8 cellular contexts compared by ENCODE assay signal in the genomic region with DNA sequence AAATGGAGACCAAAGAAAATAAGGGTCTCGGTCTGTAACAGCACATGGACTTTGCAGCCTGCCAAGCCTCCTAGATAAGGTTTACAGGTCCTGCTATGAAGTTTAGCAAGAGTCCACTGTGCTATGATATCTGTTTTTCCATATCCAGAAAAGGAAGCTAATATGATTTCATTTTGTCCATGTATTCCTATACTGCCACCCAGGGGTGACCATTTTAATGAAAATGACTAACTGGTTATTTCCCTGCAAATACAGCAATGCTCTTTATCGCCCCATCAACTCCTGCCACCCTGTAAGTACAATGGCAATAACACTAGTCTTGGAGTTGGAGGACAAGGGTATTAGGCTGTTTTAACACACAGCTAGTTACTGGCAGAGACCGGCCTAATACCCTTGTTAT.
DNase-seq lines count a peak whose midpoint lies in the region; ATAC-seq and TF ChIP-seq lines count a peak whose summit lies in the region.

No MANE protein-coding gene starts in this region.

- H3K4me2 ChIP-seq in smooth muscle cell, result no peak overlapping the region

- no peaks in the 10 kb centered on the region for H4K20me1 ChIP-seq in smooth muscle cell (ENCODE audit: low read depth)

- no peaks in the 10 kb centered on the region for H3K27me3 ChIP-seq in smooth muscle cell (ENCODE audit: low read depth)

- H3K4me3 Mint-ChIP-seq in activated CD8-positive, alpha-beta memory T cell treated with anti-CD3 and anti-CD28 coated beads, Interleukin-2, amount 10 ng/mL, durations not matched to agents 7 days and 5 days, result no peak overlapping the region

- H3K4me3 ChIP-seq in cardiac fibroblast (replicated peaks in 1 of 2; ENCODE audit: low read depth in 2 of 2, low read length in 2 of 2), result no peak overlapping the region
- no peak overlapping the region for H3K4me3 ChIP-seq in smooth muscle cell

- 92% methylated on average over 3 of the region's 3 CpGs for WGBS in smooth muscle cell (ENCODE audit: low lambda C conversion rate)

- H2AFZ ChIP-seq in smooth muscle cell (ENCODE audit: low read depth), result no peak overlapping the region

- H3K9me3 ChIP-seq in smooth muscle cell (replicated peaks; ENCODE audit: low read depth), result no peaks in the 10 kb centered on the region

- DNase-seq in SHP77 treated with DMSO at 0.1 percent for 48 hours (lab: John Stamatoyannopoulos, UW) (peak; percentile 2), SHP77 (lab: John Stamatoyannopoulos, UW) (no peak), NCI-H2196 treated with DMSO at 0.1 percent for 48 hours (lab: John Stamatoyannopoulos, UW; ENCODE audit: unreplicated experiment) (peak; percentile 12), cardiac fibroblast (ENCODE audit: low read depth in 2 of 2) (peak; percentile 12 to 47), smooth muscle cell (lab: John Stamatoyannopoulos, UW; ENCODE audit: unreplicated experiment) (no peak)
- no peak for DNase-seq in activated naive CD4-positive, alpha-beta T cell (lab: John Stamatoyannopoulos, UW)
- DNase-seq in activated CD8-positive, alpha-beta memory T cell treated with anti-CD3 and anti-CD28 coated beads, Interleukin-2, amount 10 ng/mL, durations not matched to agents 7 days and 5 days, result no peak
- no peak for DNase-seq in activated CD8-positive, alpha-beta memory T cell treated with anti-CD3 and anti-CD28 coated beads, Interleukin-2, amount 50 U/mL, for 48 hours

- H3K4me1 Mint-ChIP-seq in activated CD8-positive, alpha-beta memory T cell treated with anti-CD3 and anti-CD28 coated beads, Interleukin-2, amount 10 ng/mL, durations not matched to agents 7 days and 5 days, result no peaks in the 10 kb centered on the region

- H3F3A ChIP-seq in smooth muscle cell (ENCODE audit: low read depth), result no peaks in the 10 kb centered on the region

- H3K9ac ChIP-seq in smooth muscle cell (ENCODE audit: low read depth), result no peak overlapping the region

- H3K27ac ChIP-seq in smooth muscle cell (ENCODE audit: low read depth), result no peak overlapping the region

- TF ChIP-seq CTCF in cardiac fibroblast (IDR thresholded peaks at IDR 0.05; ENCODE audit: low read depth, low read length), result peak; percentile 32
- peak; percentile 23 for TF ChIP-seq CTCF in smooth muscle cell (IDR thresholded peaks at IDR 0.05; ENCODE audit: borderline replicate concordance, insufficient read depth, poor library complexity, severe bottlenecking)

- H3K36me3 Mint-ChIP-seq in activated CD8-positive, alpha-beta memory T cell treated with anti-CD3 and anti-CD28 coated beads, Interleukin-2, amount 10 ng/mL, durations not matched to agents 7 days and 5 days, result no peaks in the 10 kb centered on the region

- no peak overlapping the region for H3K27ac Mint-ChIP-seq in activated CD8-positive, alpha-beta memory T cell treated with anti-CD3 and anti-CD28 coated beads, Interleukin-2, amount 10 ng/mL, durations not matched to agents 7 days and 5 days

- CTCF ChIA-PET in activated CD8-positive, alpha-beta memory T cell treated with anti-CD3 and anti-CD28 coated beads, Interleukin-2, amount 10 ng/mL, durations not matched to agents 7 days and 5 days (lab: Charles Lee), result interaction anchor here (1.0 to 3.0 kb wide), 5 partner anchors 12 to 64 kb away, joined by 3 to 11 read pairs (median 4); no protein-coding TSS in a partner anchor

- peaks cover 21% of the 10 kb centered on the region for H3K27me3 Mint-ChIP-seq in activated CD8-positive, alpha-beta memory T cell treated with anti-CD3 and anti-CD28 coated beads, Interleukin-2, amount 10 ng/mL, durations not matched to agents 7 days and 5 days

- no peaks in the 10 kb centered on the region for H3K4me1 ChIP-seq in smooth muscle cell (ENCODE audit: low read depth)

- H3K36me3 ChIP-seq in smooth muscle cell (ENCODE audit: low read depth), result no peaks in the 10 kb centered on the region

- no peaks in the 10 kb centered on the region for H3K9me3 Mint-ChIP-seq in activated CD8-positive, alpha-beta memory T cell treated with anti-CD3 and anti-CD28 coated beads, Interleukin-2, amount 10 ng/mL, durations not matched to agents 7 days and 5 days (ENCODE audit: low read depth)

- no peaks in the 10 kb centered on the region for H3K79me2 ChIP-seq in smooth muscle cell (ENCODE audit: low read depth)

- no peak for ATAC-seq in activated CD8-positive, alpha-beta memory T cell treated with anti-CD3 and anti-CD28 coated beads, Interleukin-2, amount 10 ng/mL, durations not matched to agents 7 days and 5 days

Comparison
In these comparisons a context has a peak if more than half of its experiments do, and no peak if none do; other contexts are left out.
1. DNase-seq: peak in SHP77 treated with DMSO at 0.1 percent for 48 hours (single experiment), NCI-H2196 treated with DMSO at 0.1 percent for 48 hours (single experiment) and cardiac fibroblast (2 of 2); none in SHP77 (0 of 2), smooth muscle cell (single experiment), activated naive CD4-positive, alpha-beta T cell (0 of 4), activated CD8-positive, alpha-beta memory T cell treated with anti-CD3 and anti-CD28 coated beads, Interleukin-2, amount 10 ng/mL, durations not matched to agents 7 days and 5 days (single experiment) and activated CD8-positive, alpha-beta memory T cell treated with anti-CD3 and anti-CD28 coated beads, Interleukin-2, amount 50 U/mL, for 48 hours (single experiment).